13 cellular contexts compared by ENCODE assay signal in the genomic region with DNA sequence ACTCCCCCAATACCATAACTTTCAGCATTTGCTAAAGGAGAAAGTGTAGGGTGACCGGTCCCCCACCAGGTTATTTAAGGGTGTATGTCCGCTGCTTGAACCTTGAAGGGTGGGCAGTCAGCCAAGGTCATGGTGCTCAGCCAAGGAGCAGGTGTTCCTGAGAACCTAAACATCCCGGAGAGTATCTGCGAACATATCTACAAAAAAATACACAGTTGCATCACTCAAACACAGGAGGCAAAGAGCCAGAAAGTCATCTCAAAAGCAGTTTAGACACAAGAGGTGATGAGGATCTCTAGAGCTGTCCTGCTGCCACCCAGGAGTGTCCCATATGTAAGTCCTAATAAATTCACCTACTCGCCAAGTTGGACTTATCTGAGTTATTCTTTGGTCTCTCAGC. TPM values are rescaled to one million over a fixed set of nuclear protein-coding genes. Genes with fewer than 3 reads are reported as not detected.
A peak's percentile ranks its signal among the peaks of the same experiment; 100 is the strongest.
DNase-seq lines count a peak whose midpoint lies in the region; ATAC-seq and TF ChIP-seq lines count a peak whose summit lies in the region.
"Had no signal": no experiment of that assay in that cellular context is flagged by ENCODE, and none has a peak within 500 bp of the region (broad histone marks: within the 10 kb centered on the region; RNA-seq: fewer than 3 reads in every experiment).

No MANE protein-coding gene starts in this region.

- no peak overlapping the region for H3K4me3 ChIP-seq in ascending aorta

- no peaks in the 10 kb centered on the region for H3K36me3 ChIP-seq in ascending aorta

- no peaks in the 10 kb centered on the region for H3K27me3 ChIP-seq in ascending aorta

- H3K27ac ChIP-seq in VCaP (peak overlapping the region; percentile 64; the same call in 1 of the 2 replicates), ascending aorta (no peak overlapping the region)

- H3K9me3 Mint-ChIP-seq in CD14-positive monocyte (no peaks in the 10 kb centered on the region), HFFc6 (no peaks in the 10 kb centered on the region), nephron (no peaks in the 10 kb centered on the region)
- H3K9me3 Mint-ChIP-seq: CD4-positive, alpha-beta T cell; stimulated activated naive CD8-positive, alpha-beta T cell treated with anti-CD3 and anti-CD28 coated beads, Interleukin-15, Interleukin-2, amounts not matched to agents 100 ng/mL and 50 ng/mL, for 24 hours had no signal

- ATAC-seq in HG03442 (IDR thresholded peaks at IDR 0.05; ENCODE audit: unreplicated experiment) (no peak), GM21390 (IDR thresholded peaks at IDR 0.05; ENCODE audit: unreplicated experiment) (no peak)

- DNase-seq in CD14-positive monocyte (ENCODE audit: low spot score): no peak
- DNase-seq in HFFc6: no peak
- no peak for DNase-seq in ecto neural progenitor cell (ENCODE audit: low spot score)
- DNase-seq in ascending aorta (ENCODE audit: low spot score in 2 of 2): no peak
- DNase-seq: activated CD8-positive, alpha-beta memory T cell treated with anti-CD3 and anti-CD28 coated beads, Interleukin-2, amount 50 U/mL, for 4 hours; CD4-positive, alpha-beta T cell; NCI-H526 treated with DMSO at 0.1 percent for 48 hours; SIG-M5 had no signal

- H3K4me3 Mint-ChIP-seq in CD14-positive monocyte (no peak overlapping the region), HFFc6 (no peak overlapping the region), nephron (peak overlapping the region; percentile 27 to 51 (median 31))
- H3K4me3 Mint-ChIP-seq: CD4-positive, alpha-beta T cell; stimulated activated naive CD8-positive, alpha-beta T cell treated with anti-CD3 and anti-CD28 coated beads, Interleukin-15, Interleukin-2, amounts not matched to agents 100 ng/mL and 50 ng/mL, for 24 hours had no signal

- H3K27ac Mint-ChIP-seq in CD14-positive monocyte: peak overlapping the region; percentile 75 to 94 (median 90)
- H3K27ac Mint-ChIP-seq in HFFc6: peak overlapping the region; percentile 83
- peak overlapping the region; percentile 81 to 90 (median 88) for H3K27ac Mint-ChIP-seq in nephron
- H3K27ac Mint-ChIP-seq: CD4-positive, alpha-beta T cell; stimulated activated naive CD8-positive, alpha-beta T cell treated with anti-CD3 and anti-CD28 coated beads, Interleukin-15, Interleukin-2, amounts not matched to agents 100 ng/mL and 50 ng/mL, for 24 hours had no signal

- intact Hi-C loops in CD14-positive monocyte (cut with micrococcal nuclease) (loop anchor here in 1 of 2 donors (10.0 kb wide), 1 partner anchor 1394 kb away; the partner anchor contains the start of gene SOX4), ascending aorta (cut with DNase I) (no loop called here)

- TF ChIP-seq CTCF in CD14-positive monocyte (IDR thresholded peaks at IDR 0.05) (no peak), HFFc6 (IDR thresholded peaks at IDR 0.05) (no peak), VCaP (conservative IDR thresholded peaks at IDR 0.05) (no peak), nephron (IDR thresholded peaks at IDR 0.05; ENCODE audit: unreplicated experiment in 3 of 3) (no peak), ascending aorta (IDR thresholded peaks at IDR 0.05) (no peak)

- H3K27me3 Mint-ChIP-seq in CD14-positive monocyte (ENCODE audit: low read depth in 3 of 3): peaks cover 0 to 1% (median 0%) of the 10 kb centered on the region in 3 donors
- no peaks in the 10 kb centered on the region for H3K27me3 Mint-ChIP-seq in HFFc6 (ENCODE audit: insufficient read depth)
- H3K27me3 Mint-ChIP-seq in nephron (ENCODE audit: low read depth): no peaks in the 10 kb centered on the region
- H3K27me3 Mint-ChIP-seq: CD4-positive, alpha-beta T cell; stimulated activated naive CD8-positive, alpha-beta T cell treated with anti-CD3 and anti-CD28 coated beads, Interleukin-15, Interleukin-2, amounts not matched to agents 100 ng/mL and 50 ng/mL, for 24 hours had no signal

- H3K4me1 ChIP-seq in ascending aorta: peaks cover 0 to 5% of the 10 kb centered on the region in 2 donors

- H3K36me3 Mint-ChIP-seq in CD14-positive monocyte (peaks cover 19 to 23% of the 10 kb centered on the region in 2 donors), HFFc6 (ENCODE audit: low read depth) (no peaks in the 10 kb centered on the region), nephron (ENCODE audit: low read depth) (no peaks in the 10 kb centered on the region)

- no peaks in the 10 kb centered on the region for H3K9me3 ChIP-seq in ascending aorta

- H3K4me1 Mint-ChIP-seq in CD14-positive monocyte: peaks cover 67% of the 10 kb centered on the region
- H3K4me1 Mint-ChIP-seq in HFFc6 (ENCODE audit: low read depth): peaks cover 49% of the 10 kb centered on the region
- H3K4me1 Mint-ChIP-seq in nephron: peaks cover 42% of the 10 kb centered on the region

RNA-seq across cellular contexts. Expression of gene MBOAT1, which starts 11.5 kb away (rescaled TPM):
- polyA plus RNA-seq in CD14-positive monocyte: 1 to 10 TPM; 6.8 to 8.1 TPM
- 1 to 10 TPM; 5.4 to 7.7 (median 6.1) TPM for total RNA-seq in HFFc6 (2021; fragmentation: NEBNext Ultra II Directional; extraction: Animal tissue kit (Norgen Biotek cat#: 25700))
- 5.4 TPM for total RNA-seq in ascending aorta

Comparison
In these comparisons a context has a peak if more than half of its experiments do, and no peak if none do; other contexts are left out.
1. H3K4me3 Mint-ChIP-seq: peak in nephron (3 of 3); none in CD14-positive monocyte (0 of 2) and HFFc6 (single experiment).
2. Peak in every context shown above with its lines, with median percentiles within 50 percentile points of each other: H3K27ac Mint-ChIP-seq.